Comparison of ENCODE assay signal across 1 cellular context in genomic region chr14:74531467-74531866, GRCh38.
TF ChIP-seq lines count a peak whose summit lies in the region.

No MANE protein-coding gene starts in this region.

TF ChIP-seq in SK-N-SH, 30 proteins besides CTCF, POLR2A, EP300 and RAD21:
- TF ChIP-seq USF2 (IDR thresholded peaks at IDR 0.05; ENCODE audit: borderline replicate concordance, low read depth, low read length) (no peak), RFX5 (IDR thresholded peaks at IDR 0.05; ENCODE audit: low read length) (no peak), USF1 (IDR thresholded peaks at IDR 0.05; ENCODE audit: borderline replicate concordance, low read depth) (no peak), MAX (IDR thresholded peaks at IDR 0.05; ENCODE audit: low read depth) (no peak)
